Comparison of ENCODE assay signal across 31 cellular contexts in the genomic region with DNA sequence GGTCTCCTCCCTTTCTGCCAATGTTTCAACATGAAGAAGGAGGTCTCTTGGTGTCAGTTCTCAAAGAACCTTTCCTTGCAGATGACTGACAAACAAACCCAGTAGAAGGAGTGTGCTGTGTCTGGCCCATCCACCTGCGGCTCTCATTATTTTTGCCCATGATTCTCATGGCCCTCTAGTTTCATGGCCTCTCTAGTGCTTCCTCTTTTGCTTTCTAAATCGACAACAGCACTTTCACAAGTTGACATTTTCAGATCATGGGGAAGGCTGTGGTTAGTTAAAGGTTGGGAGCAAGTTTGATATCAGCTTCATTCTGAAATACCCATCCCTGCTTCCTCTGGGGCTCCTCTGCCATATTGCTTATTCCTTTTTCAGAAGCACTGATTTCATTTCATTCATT.
A peak's percentile ranks its signal among the peaks of the same experiment; 100 is the strongest.
DNase-seq lines count a peak whose midpoint lies in the region; ATAC-seq, FAIRE-seq and TF ChIP-seq lines count a peak whose summit lies in the region.
"Had no signal": no experiment of that assay in that cellular context is flagged by ENCODE, and none has a peak within 500 bp of the region (broad histone marks: within the 10 kb centered on the region; RNA-seq: fewer than 3 reads in every experiment).

No MANE protein-coding gene starts in this region.

- CTCF ChIA-PET in SK-N-SH (lab: Yijun Ruan, JAX), result no interaction called here

- 23% methylated on average over 2 of the region's 2 CpGs for WGBS in SK-N-SH (ENCODE audit: low lambda C conversion rate)

- no peak overlapping the region for H3K4me2 ChIP-seq in SK-N-SH
- H3K4me2 ChIP-seq: BLaER1 had no signal

- no peak for TF ChIP-seq RAD21 in SK-N-SH (IDR thresholded peaks at IDR 0.05; ENCODE audit: low read length)

- H3F3A ChIP-seq in SK-N-SH (replicated peaks; ENCODE audit: insufficient read depth), result no peaks in the 10 kb centered on the region

- no peak for TF ChIP-seq EP300 in SK-N-SH (IDR thresholded peaks at IDR 0.05; ENCODE audit: borderline replicate concordance in 1 of 2, low read depth in 1 of 2, low read length in 1 of 2)

- H3K79me2 ChIP-seq in SK-N-SH (ENCODE audit: insufficient read depth), result no peaks in the 10 kb centered on the region
- H3K79me2 ChIP-seq: parathyroid adenoma had no signal

- H3K9me3 ChIP-seq in SK-N-SH (no peaks in the 10 kb centered on the region), right atrium auricular region (no peaks in the 10 kb centered on the region)
- H3K9me3 ChIP-seq: adrenal gland, BLaER1, heart right ventricle, Peyer's patch, right lobe of liver, thoracic aorta, uterus had no signal

- FAIRE-seq in GM19239 (lab: Jason Lieb, UNC), result peak; percentile 18

- no peaks in the 10 kb centered on the region for H3K36me3 ChIP-seq in SK-N-SH (replicated peaks in 1 of 2; ENCODE audit: control insufficient read depth in 1 of 2, insufficient read depth in 2 of 2, low read length in 1 of 2)
- H3K36me3 ChIP-seq in right atrium auricular region, result no peaks in the 10 kb centered on the region
- H3K36me3 ChIP-seq: adrenal gland, BLaER1, brain microvascular endothelial cell, heart right ventricle, Peyer's patch, right lobe of liver, thoracic aorta, uterus had no signal

- H3K9ac ChIP-seq in SK-N-SH, result no peak overlapping the region
- H3K9ac ChIP-seq: BLaER1, parathyroid adenoma had no signal

- TF ChIP-seq CTCF in GM12865 (IDR thresholded peaks at IDR 0.05; ENCODE audit: insufficient read depth, low read depth, low read length, missing control alignments) (no peak), SK-N-SH (IDR thresholded peaks at IDR 0.05) (no peak), right atrium auricular region (IDR thresholded peaks at IDR 0.05) (no peak)

- intact Hi-C loops in left ventricle myocardium superior (cut with micrococcal nuclease), result no loop called here

- H2AFZ ChIP-seq in SK-N-SH (ENCODE audit: low read depth), result no peak overlapping the region
- H2AFZ ChIP-seq: parathyroid adenoma had no signal

- peak; percentile 57 for ATAC-seq in HG02588 (IDR thresholded peaks at IDR 0.05; ENCODE audit: unreplicated experiment)
- ATAC-seq in HG03442 (IDR thresholded peaks at IDR 0.05; ENCODE audit: unreplicated experiment), result peak; percentile 46
- no peak for ATAC-seq in left ventricle myocardium superior
- no peak for ATAC-seq in GM19463 (IDR thresholded peaks at IDR 0.05; ENCODE audit: unreplicated experiment)
- ATAC-seq: HCT116; heart right ventricle; right lobe of liver; stimulated activated naive CD8-positive, alpha-beta T cell treated with anti-CD3 and anti-CD28 coated beads, Interleukin-15, Interleukin-2, amounts not matched to agents 100 U/mL and 50 U/mL, for 24 hours had no signal

- H3K4me1 ChIP-seq in SK-N-SH (ENCODE audit: control insufficient read depth in 1 of 2, insufficient read depth in 2 of 2, low read depth in 1 of 2, low read length in 1 of 2) (no peaks in the 10 kb centered on the region; a peak in 1 of 4 replicates), right atrium auricular region (no peaks in the 10 kb centered on the region)
- H3K4me1 ChIP-seq: adrenal gland, heart right ventricle, parathyroid adenoma, Peyer's patch, right lobe of liver, uterus had no signal

- no peaks in the 10 kb centered on the region for H4K20me1 ChIP-seq in SK-N-SH (ENCODE audit: insufficient read depth)
- H4K20me1 ChIP-seq: BLaER1 had no signal

- no peak overlapping the region for H3K4me3 ChIP-seq in GM12865 (ENCODE audit: low read depth, low read length)
- H3K4me3 ChIP-seq in SK-N-SH (ENCODE audit: low read depth in 2 of 2, low read length in 1 of 2), result no peak overlapping the region
- H3K4me3 ChIP-seq in right atrium auricular region, result no peak overlapping the region
- H3K4me3 ChIP-seq: adrenal gland, BLaER1, heart right ventricle, Peyer's patch, right lobe of liver, thoracic aorta, uterus had no signal

- POLR2A ChIA-PET in SK-N-SH (lab: Yijun Ruan, JAX), result no interaction called here

- H3K9me2 ChIP-seq in SK-N-SH, result no peaks in the 10 kb centered on the region

- no peaks in the 10 kb centered on the region for H3K27me3 ChIP-seq in SK-N-SH (ENCODE audit: insufficient read depth)
- H3K27me3 ChIP-seq in right atrium auricular region, result no peaks in the 10 kb centered on the region
- H3K27me3 ChIP-seq: adrenal gland, BLaER1, brain microvascular endothelial cell, heart right ventricle, Peyer's patch, right lobe of liver, uterus had no signal

- H3K27ac ChIP-seq in SK-N-SH (ENCODE audit: low read depth in 2 of 2, low read length in 1 of 2) (no peak overlapping the region), right atrium auricular region (no peak overlapping the region)
- H3K27ac ChIP-seq: adrenal gland, BLaER1, brain microvascular endothelial cell, epithelial cell of prostate, heart right ventricle, parathyroid adenoma, Peyer's patch, right lobe of liver, thoracic aorta, uterus had no signal

- DNase-seq in GM12865 (ENCODE audit: low read depth), result peak; percentile 18
- no peak for DNase-seq in GM19239 (ENCODE audit: insufficient read length, low spot score)
- DNase-seq in SK-N-SH, result no peak
- DNase-seq in right atrium auricular region (ENCODE audit: low spot score), result no peak
- no peak for DNase-seq in left ventricle myocardium superior
- DNase-seq: activated CD4-positive, alpha-beta T cell treated with anti-CD3 and anti-CD28 coated beads for 4 hours; activated naive CD4-positive, alpha-beta T cell treated with Interleukin-2 at 50 U/mL for 16 hours; activated T-cell treated with anti-CD3 and anti-CD28 coated beads, Interleukin-2, amount 50 U/mL, for 48 hours; adrenal gland; brain microvascular endothelial cell; GDM1; heart right ventricle; mammary epithelial cell; NCI-H1417; NCI-H510A treated with DMSO at 0.1 percent for 48 hours; NK-92 treated with Interleukin-12 subunit alpha and Interleukin-12 subunit beta, amount 100 ng/mL, for 24 hours; Peyer's patch; right lobe of liver; stimulated activated CD4-positive, alpha-beta T cell treated with anti-CD3 and anti-CD28 coated beads, Interleukin-12 subunit alpha, Interleukin-12 subunit beta, amount 100 ng/mL, for 4 hours; stimulated activated CD4-positive, alpha-beta T cell treated with anti-CD3 and anti-CD28 coated beads, Interleukin-4, amount 100 ng/mL, for 24 hours; stimulated activated naive CD8-positive, alpha-beta T cell treated with anti-CD3 and anti-CD28 coated beads, Interleukin-15, Interleukin-2, amounts not matched to agents 100 U/mL and 50 U/mL, for 24 hours; T-helper 2 cell; uterus had no signal

TF ChIP-seq in SK-N-SH, 30 proteins besides CTCF, POLR2A, EP300 and RAD21:
- TF ChIP-seq RCOR1 (IDR thresholded peaks at IDR 0.05; ENCODE audit: low read length) (no peak), TCF12 (IDR thresholded peaks at IDR 0.05) (no peak), FOXM1 (IDR thresholded peaks at IDR 0.05; ENCODE audit: low read depth) (no peak), FOSL2 (IDR thresholded peaks at IDR 0.05; ENCODE audit: borderline replicate concordance, low read depth) (no peak), MXI1 (IDR thresholded peaks at IDR 0.05; ENCODE audit: low read depth, low read length) (no peak), POLR2AphosphoS5 (IDR thresholded peaks at IDR 0.05; ENCODE audit: low read depth, low read length) (no peak), NFIC (IDR thresholded peaks at IDR 0.05; ENCODE audit: borderline replicate concordance) (no peak)
TF ChIP-seq in SK-N-SH: peak in this region for 0.

Comparison
In these comparisons a context has a peak if more than half of its experiments do, and no peak if none do; other contexts are left out.
1. ATAC-seq: peak in HG02588 (single experiment) and HG03442 (single experiment); none in left ventricle myocardium superior (single experiment) and GM19463 (single experiment).